Comparison of ENCODE assay signal across 8 cellular contexts in the genomic region with DNA sequence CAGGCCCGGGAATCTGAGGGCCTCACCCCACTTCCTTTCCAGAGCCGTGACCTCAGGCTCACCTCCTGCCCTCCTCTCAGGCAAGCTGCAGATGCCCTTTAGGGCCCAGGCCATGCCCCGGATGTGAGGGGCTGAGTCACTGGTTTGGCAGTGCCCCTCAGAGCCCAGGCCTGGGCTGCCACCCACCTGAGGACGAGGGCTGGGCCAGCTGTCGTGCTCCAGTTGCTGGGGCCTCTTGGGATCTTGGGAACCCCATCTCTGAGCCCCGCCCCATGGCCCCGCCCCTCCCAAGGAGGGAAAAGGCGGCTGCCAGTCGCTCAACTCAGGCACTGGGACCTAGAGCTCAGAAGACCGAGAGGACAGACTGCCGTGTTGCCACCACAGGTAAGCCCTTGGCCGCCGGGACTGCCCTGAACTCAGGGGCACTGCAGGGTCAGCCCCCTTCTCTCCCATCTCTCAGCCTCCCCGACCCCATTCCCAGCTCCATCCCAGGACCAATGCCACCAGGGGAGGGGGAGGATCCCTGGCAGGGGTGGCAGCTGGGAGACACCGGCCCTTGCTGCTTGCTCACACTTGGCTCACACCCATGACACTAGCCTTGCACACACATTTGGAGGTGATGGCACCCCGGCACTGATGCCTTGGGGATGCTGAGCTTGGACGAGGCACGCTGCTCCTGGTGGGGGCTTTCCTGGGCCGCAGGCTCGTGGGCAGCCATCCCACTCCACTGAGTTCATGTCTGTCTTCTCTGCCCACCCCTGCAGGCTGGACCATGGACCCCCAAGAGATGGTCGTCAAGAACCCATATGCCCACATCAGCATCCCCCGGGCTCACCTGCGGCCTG. TPM values are rescaled to one million over a fixed set of nuclear protein-coding genes. Genes with fewer than 3 reads are reported as not detected.
A peak's percentile ranks its signal among the peaks of the same experiment; 100 is the strongest.
DNase-seq lines count a peak whose midpoint lies in the region; ATAC-seq and TF ChIP-seq lines count a peak whose summit lies in the region.

A gene with protein sequence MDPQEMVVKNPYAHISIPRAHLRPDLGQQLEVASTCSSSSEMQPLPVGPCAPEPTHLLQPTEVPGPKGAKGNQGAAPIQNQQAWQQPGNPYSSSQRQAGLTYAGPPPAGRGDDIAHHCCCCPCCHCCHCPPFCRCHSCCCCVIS (plus strand): TSS at position 325 of the 845 bp plus-strand sequence. CDS start 448 bp downstream, at position 773.

- TF ChIP-seq CTCF in AG10803 (conservative IDR thresholded peaks at IDR 0.05; ENCODE audit: low read length) (no peak), cardiac fibroblast (IDR thresholded peaks at IDR 0.05; ENCODE audit: low read depth, low read length) (no peak)

- H3K4me3 ChIP-seq in AG10803 (ENCODE audit: low read length) (peak within 1 kb of the TSS; percentile 84), cardiac fibroblast (replicated peaks in 1 of 2; ENCODE audit: low read depth in 2 of 2, low read length in 2 of 2) (peak within 1 kb of the TSS; percentile 70 to 83)

- DNase-seq in AG10803 (ENCODE audit: low read depth) = no peak
- peak; percentile 13 for DNase-seq in KG1 (lab: John Stamatoyannopoulos, UW)
- DNase-seq in cardiac fibroblast (ENCODE audit: low read depth in 2 of 2) = no peak
- peak; percentile 46 for DNase-seq in myocyte (ENCODE audit: low read depth)
- no peak for DNase-seq in SIG-M5 treated with dmso at 0.1 percent for 504 hours (lab: John Stamatoyannopoulos, UW; ENCODE audit: unreplicated experiment)
- DNase-seq in kidney glomerular epithelial cell (lab: John Stamatoyannopoulos, UW) = no peak
- no peak for DNase-seq in DMS153 treated with DMSO at 0.1 percent for 48 hours (lab: John Stamatoyannopoulos, UW; ENCODE audit: unreplicated experiment)

- ATAC-seq in HG03139 (IDR thresholded peaks at IDR 0.05; ENCODE audit: unreplicated experiment) = no peak

RNA-seq across cellular contexts. Expression of the gene that starts here (rescaled TPM):
- total RNA-seq in myocyte = 1.4 and 2.0 TPM in 2 replicates
- 2.8 TPM for polyA plus RNA-seq in myocyte (2012)

Comparison
In these comparisons a context has a peak if more than half of its experiments do, and no peak if none do; other contexts are left out.
1. DNase-seq: peak in KG1 (single experiment) and myocyte (single experiment); none in AG10803 (single experiment), cardiac fibroblast (0 of 2), SIG-M5 treated with dmso at 0.1 percent for 504 hours (single experiment), kidney glomerular epithelial cell (single experiment) and DMS153 treated with DMSO at 0.1 percent for 48 hours (single experiment).